Comparison of ENCODE assay signal across 8 cellular contexts in genomic region chr14:81219210-81219820, GRCh38. TPM values are rescaled to one million over a fixed set of nuclear protein-coding genes. Genes with fewer than 3 reads are reported as not detected.
DNase-seq lines count a peak whose midpoint lies in the region; ATAC-seq and TF ChIP-seq lines count a peak whose summit lies in the region.

No MANE protein-coding gene starts in this region.

- H3K4me3 Mint-ChIP-seq in natural killer cell, result peak overlapping the region; percentile 100

- intact Hi-C loops in natural killer cell (cut with micrococcal nuclease), result loop anchor here (1.0 kb wide), 2 partner anchors 49 to 314 kb away; partner anchors contain the start of gene SEL1L

- H3K4me1 ChIP-seq in Loucy (ENCODE audit: insufficient read depth, low read length, poor library complexity, severe bottlenecking) (peaks cover 46% of the 10 kb centered on the region), RWPE2 (ENCODE audit: insufficient read depth, poor library complexity, severe bottlenecking) (peaks cover 16% of the 10 kb centered on the region)

- H3K79me2 ChIP-seq in Loucy (ENCODE audit: insufficient read depth, low read length), result peaks cover 58% of the 10 kb centered on the region

- peaks cover 29% of the 10 kb centered on the region for H4K20me1 ChIP-seq in Loucy (ENCODE audit: insufficient read depth, low read length, poor library complexity, severe bottlenecking)

- peak overlapping the region; percentile 99 to 100 for H3K27ac Mint-ChIP-seq in natural killer cell

- peaks cover 0 to 3% of the 10 kb centered on the region in 2 donors for H3K27me3 Mint-ChIP-seq in natural killer cell (ENCODE audit: low read depth in 2 of 2)

- peaks cover 10% of the 10 kb centered on the region for H3F3A ChIP-seq in Loucy (ENCODE audit: low read depth)

- peaks cover 7% of the 10 kb centered on the region for H3K36me3 Mint-ChIP-seq in natural killer cell

- peak overlapping the region; percentile 87 for H3K4me2 ChIP-seq in Loucy (ENCODE audit: low read depth, low read length, poor library complexity, severe bottlenecking)

- H3K9me3 ChIP-seq in Loucy (ENCODE audit: insufficient read depth, low read depth, low read length) (no peaks in the 10 kb centered on the region), RWPE2 (ENCODE audit: severe bottlenecking) (no peaks in the 10 kb centered on the region)

- peak overlapping the region; percentile 100 for H3K9ac ChIP-seq in Loucy (ENCODE audit: low read depth, low read length, poor library complexity, severe bottlenecking)

- H3K27ac ChIP-seq in RWPE2 (ENCODE audit: poor library complexity, severe bottlenecking), result peak overlapping the region; percentile 92

- no peaks in the 10 kb centered on the region for H3K9me3 Mint-ChIP-seq in natural killer cell

- ATAC-seq in RWPE2 (ENCODE audit: low read depth), result peak; percentile 84
- peak; percentile 59 to 68 (median 61) for ATAC-seq in natural killer cell

- peak overlapping the region; percentile 85 for H3K4me3 ChIP-seq in H7 (ENCODE audit: insufficient read depth, low read depth, low read length)
- H3K4me3 ChIP-seq in Loucy (ENCODE audit: low read length, poor library complexity, severe bottlenecking), result peak overlapping the region; percentile 92
- peak overlapping the region; percentile 51 for H3K4me3 ChIP-seq in RWPE2 (ENCODE audit: severe bottlenecking)

- H3K27me3 ChIP-seq in H7 (ENCODE audit: control insufficient read depth, insufficient read depth, low read length) (no peaks in the 10 kb centered on the region), Loucy (ENCODE audit: insufficient read depth, low read length, poor library complexity, severe bottlenecking) (peaks cover 9% of the 10 kb centered on the region), RWPE2 (ENCODE audit: insufficient read depth, poor library complexity, severe bottlenecking) (no peaks in the 10 kb centered on the region)

- TF ChIP-seq CTCF in Loucy (conservative IDR thresholded peaks at IDR 0.05; ENCODE audit: low read length) (no peak), RWPE2 (IDR thresholded peaks at IDR 0.05; ENCODE audit: poor library complexity, severe bottlenecking) (no peak), natural killer cell (IDR thresholded peaks at IDR 0.05) (no peak)

- H2AFZ ChIP-seq in Loucy (ENCODE audit: low read length), result no peak overlapping the region

- peaks cover 5% of the 10 kb centered on the region for H3K36me3 ChIP-seq in H7 (replicated peaks; ENCODE audit: control insufficient read depth, insufficient read depth, low read length)
- peaks cover 9% of the 10 kb centered on the region for H3K36me3 ChIP-seq in Loucy (ENCODE audit: insufficient read depth, low read length)
- peaks cover 25% of the 10 kb centered on the region for H3K36me3 ChIP-seq in RWPE2 (ENCODE audit: low read depth)

- peaks cover 32 to 48% of the 10 kb centered on the region in 2 donors for H3K4me1 Mint-ChIP-seq in natural killer cell

- DNase-seq in ELR (ENCODE audit: low read depth) (peak; percentile 97), H7 (peak; percentile 84), RWPE2 (ENCODE audit: low spot score) (peak; percentile 93), fibroblast of peridontal ligament (ENCODE audit: extremely low read depth) (peak; percentile 99), natural killer cell (peak; percentile 87)
- peak; percentile 80 for DNase-seq in activated effector memory CD4-positive, alpha-beta T cell treated with Interleukin-2 at 50 U/mL for 16 hours
- DNase-seq in stimulated activated naive CD4-positive, alpha-beta T cell (lab: John Stamatoyannopoulos, UW), result peak; percentile 85 to 91 (median 88)

- no peaks in the 10 kb centered on the region for H3K9me2 ChIP-seq in Loucy (replicated peaks; ENCODE audit: low read depth, low read length)

RNA-seq across cellular contexts. Expression of gene GTF2A1, which starts 1.4 kb away (rescaled TPM):
- total RNA-seq in H7 (2014; rRNA removed; shearing (Covaris generic)), result 25.8 and 29.6 TPM in 2 replicates
- total RNA-seq in natural killer cell, result 10 to 100 TPM; 24.5 to 32.7 (median 28.6) TPM

Comparison
In these comparisons a context has a peak if more than half of its experiments do, and no peak if none do; other contexts are left out.
1. Peak in every context shown above with its lines: DNase-seq, ATAC-seq, H3K4me3 ChIP-seq and H3K27ac ChIP-seq.